ENCODE assay signal across 20 cellular contexts in genomic region chr2:63865159-63865799, GRCh38. TPM values are rescaled to one million over a fixed set of nuclear protein-coding genes. Genes with fewer than 3 reads are reported as not detected.
DNase-seq lines count a peak whose midpoint lies in the region; ATAC-seq and TF ChIP-seq lines count a peak whose summit lies in the region.
"Had no signal": no experiment of that assay in that cellular context is flagged by ENCODE, and none has a peak within 500 bp of the region (broad histone marks: within the 10 kb centered on the region; RNA-seq: fewer than 3 reads in every experiment).

No MANE protein-coding gene starts in this region.

- TF ChIP-seq CTCF in left ventricle myocardium inferior (IDR thresholded peaks at IDR 0.05; ENCODE audit: borderline replicate concordance) (no peak), RWPE2 (IDR thresholded peaks at IDR 0.05; ENCODE audit: poor library complexity, severe bottlenecking) (no peak), fibroblast of villous mesenchyme (IDR thresholded peaks at IDR 0.05; ENCODE audit: insufficient read depth, low read depth, low read length) (no peak)

- no peak overlapping the region for H3K4me3 ChIP-seq in left ventricle myocardium inferior
- no peak overlapping the region for H3K4me3 ChIP-seq in right cardiac atrium (ENCODE audit: low read length)
- no peak overlapping the region for H3K4me3 ChIP-seq in RWPE2 (ENCODE audit: severe bottlenecking)
- H3K4me3 ChIP-seq in fibroblast of villous mesenchyme (ENCODE audit: low read depth, low read length), result no peak overlapping the region
- H3K4me3 ChIP-seq: dorsolateral prefrontal cortex, lung, tibial artery had no signal

- peaks cover 60% of the 10 kb centered on the region for H3K36me3 Mint-ChIP-seq in stimulated activated effector memory CD8-positive, alpha-beta T cell treated with anti-CD3 and anti-CD28 coated beads, Interleukin-12 subunit alpha, Interleukin-12 subunit beta, amount 100 ng/mL, for 72 hours

- ATAC-seq in right cardiac atrium (no peak), RWPE2 (ENCODE audit: low read depth) (peak; percentile 33; the same call in 2 of the 3 replicates)
- no peak for ATAC-seq in stimulated activated effector memory CD8-positive, alpha-beta T cell treated with anti-CD3 and anti-CD28 coated beads, Interleukin-12 subunit alpha, Interleukin-12 subunit beta, amount 100 ng/mL, for 72 hours

- H3K9me3 Mint-ChIP-seq in stimulated activated effector memory CD8-positive, alpha-beta T cell treated with anti-CD3 and anti-CD28 coated beads, Interleukin-12 subunit alpha, Interleukin-12 subunit beta, amount 100 ng/mL, for 72 hours, result no peaks in the 10 kb centered on the region
- H3K9me3 Mint-ChIP-seq: activated CD4-positive, alpha-beta memory T cell treated with anti-CD3 and anti-CD28 coated beads, Interleukin-2, amount 10 ng/mL, durations not matched to agents 7 days and 5 days; nephron progenitor cell had no signal

- H3K4me3 Mint-ChIP-seq in stimulated activated effector memory CD8-positive, alpha-beta T cell treated with anti-CD3 and anti-CD28 coated beads, Interleukin-12 subunit alpha, Interleukin-12 subunit beta, amount 100 ng/mL, for 72 hours, result no peak overlapping the region
- H3K4me3 Mint-ChIP-seq: activated CD4-positive, alpha-beta memory T cell treated with anti-CD3 and anti-CD28 coated beads, Interleukin-2, amount 10 ng/mL, durations not matched to agents 7 days and 5 days; nephron progenitor cell had no signal

- peak overlapping the region; percentile 69 for H3K27ac Mint-ChIP-seq in stimulated activated effector memory CD8-positive, alpha-beta T cell treated with anti-CD3 and anti-CD28 coated beads, Interleukin-12 subunit alpha, Interleukin-12 subunit beta, amount 100 ng/mL, for 72 hours
- H3K27ac Mint-ChIP-seq: nephron progenitor cell had no signal

- WGBS in right cardiac atrium, result 90% methylated on average over 6 of the region's 6 CpGs

- H3K27ac ChIP-seq in left ventricle myocardium inferior (replicated peaks) (peak overlapping the region; percentile 66), right cardiac atrium (ENCODE audit: low read length) (no peak overlapping the region), RWPE2 (ENCODE audit: poor library complexity, severe bottlenecking) (no peak overlapping the region)
- H3K27ac ChIP-seq: dorsolateral prefrontal cortex, HL-60, tibial artery had no signal

- peaks cover 47% of the 10 kb centered on the region for H3K36me3 ChIP-seq in left ventricle myocardium inferior
- H3K36me3 ChIP-seq in RWPE2 (ENCODE audit: low read depth), result peaks cover 58% of the 10 kb centered on the region

- peaks cover 28% of the 10 kb centered on the region for H3K4me1 Mint-ChIP-seq in stimulated activated effector memory CD8-positive, alpha-beta T cell treated with anti-CD3 and anti-CD28 coated beads, Interleukin-12 subunit alpha, Interleukin-12 subunit beta, amount 100 ng/mL, for 72 hours
- H3K4me1 Mint-ChIP-seq: nephron progenitor cell had no signal

- H3K27me3 ChIP-seq in left ventricle myocardium inferior (ENCODE audit: low read depth) (no peaks in the 10 kb centered on the region), right cardiac atrium (ENCODE audit: control insufficient read depth, insufficient read depth) (no peaks in the 10 kb centered on the region), RWPE2 (ENCODE audit: insufficient read depth, poor library complexity, severe bottlenecking) (no peaks in the 10 kb centered on the region)
- H3K27me3 ChIP-seq: dorsolateral prefrontal cortex, tibial artery had no signal

- DNase-seq in left ventricle myocardium inferior (no peak), right cardiac atrium (no peak), RWPE2 (ENCODE audit: low spot score) (no peak), fibroblast of villous mesenchyme (ENCODE audit: low read depth) (peak; percentile 58), RPMI8226 (no peak), NCI-H128 (lab: John Stamatoyannopoulos, UW; ENCODE audit: unreplicated experiment) (no peak), DMS79 (lab: John Stamatoyannopoulos, UW) (no peak)
- no peak for DNase-seq in stimulated activated effector memory CD8-positive, alpha-beta T cell treated with anti-CD3 and anti-CD28 coated beads, Interleukin-12 subunit alpha, Interleukin-12 subunit beta, amount 100 ng/mL, for 72 hours (ENCODE audit: low spot score in 2 of 2)
- DNase-seq: ACHN; activated CD4-positive, alpha-beta memory T cell treated with anti-CD3 and anti-CD28 coated beads, Interleukin-2, amount 10 ng/mL, durations not matched to agents 7 days and 5 days; DMS 273 treated with DMSO at 0.1 percent for 48 hours; dorsolateral prefrontal cortex; NCI-H2029; NCI-H526; nephron progenitor cell; retina; stimulated activated CD4-positive, alpha-beta T cell treated with anti-CD3 and anti-CD28 coated beads, Interleukin-2, amount 100 ng/mL, for 24 hours; tibial artery had no signal

- H3K4me1 ChIP-seq in left ventricle myocardium inferior, result peaks cover 73% of the 10 kb centered on the region
- H3K4me1 ChIP-seq in right cardiac atrium (ENCODE audit: control insufficient read depth, insufficient read depth, low read length), result no peaks in the 10 kb centered on the region
- H3K4me1 ChIP-seq in RWPE2 (ENCODE audit: insufficient read depth, poor library complexity, severe bottlenecking), result peaks cover 45% of the 10 kb centered on the region

- intact Hi-C loops in left ventricle myocardium inferior (cut with micrococcal nuclease) (no loop called here), right cardiac atrium (cut with DNase I) (loop anchor here in 2 of 4 donors (10.0 kb wide), 1 partner anchor 170 kb away; no protein-coding TSS in a partner anchor)

- H3K9me3 ChIP-seq in left ventricle myocardium inferior (replicated peaks) (no peaks in the 10 kb centered on the region), right cardiac atrium (ENCODE audit: control insufficient read depth, low read length) (no peaks in the 10 kb centered on the region), RWPE2 (ENCODE audit: severe bottlenecking) (no peaks in the 10 kb centered on the region)
- H3K9me3 ChIP-seq: tibial artery had no signal

RNA-seq across cellular contexts. Expression of gene UGP2, which starts 23.6 kb away (rescaled TPM):
- total RNA-seq in left ventricle myocardium inferior (394 TPM), right cardiac atrium (100 to 1,000 TPM; 225 to 276 (median 273) TPM), fibroblast of villous mesenchyme (148 and 221 TPM in 2 replicates)
- 210 TPM for polyA plus RNA-seq in right cardiac atrium
